17 cellular contexts compared by ENCODE assay signal in the genomic region with DNA sequence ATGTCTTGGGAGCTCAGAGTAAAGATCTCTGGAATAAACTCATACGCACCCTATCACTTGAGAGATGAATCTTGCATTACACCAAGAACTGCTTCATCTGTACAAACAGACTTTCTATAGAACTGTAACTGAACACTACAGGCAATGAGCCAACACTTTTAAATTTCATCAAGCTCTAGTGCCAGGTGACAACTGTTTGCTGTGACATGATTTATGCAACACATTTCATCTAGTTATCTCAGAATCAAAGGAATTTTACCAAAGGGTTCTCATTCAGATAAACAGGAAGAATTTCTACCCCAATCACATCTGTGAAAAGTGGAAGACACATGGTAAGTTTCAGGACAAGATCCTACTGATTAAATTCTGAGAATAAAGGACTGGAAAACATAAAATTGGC.
DNase-seq lines count a peak whose midpoint lies in the region; ATAC-seq and TF ChIP-seq lines count a peak whose summit lies in the region.
"Had no signal": no experiment of that assay in that cellular context is flagged by ENCODE, and none has a peak within 500 bp of the region (broad histone marks: within the 10 kb centered on the region; RNA-seq: fewer than 3 reads in every experiment).

No MANE protein-coding gene starts in this region.

- H3K27me3 ChIP-seq in smooth muscle cell (ENCODE audit: low read depth), result no peaks in the 10 kb centered on the region
- H3K27me3 ChIP-seq: transverse colon had no signal

- no peak overlapping the region for H3K27ac ChIP-seq in smooth muscle cell (ENCODE audit: low read depth)
- H3K27ac ChIP-seq: transverse colon had no signal

- peaks cover 13% of the 10 kb centered on the region for H3K79me2 ChIP-seq in smooth muscle cell (ENCODE audit: low read depth)

- 96% methylated on average over 1 of the region's 1 CpG for WGBS in smooth muscle cell (ENCODE audit: low lambda C conversion rate)

- no peak overlapping the region for H3K4me3 ChIP-seq in HFF-Myc (replicated peaks; ENCODE audit: low read depth, low read length)
- no peak overlapping the region for H3K4me3 ChIP-seq in smooth muscle cell
- H3K4me3 ChIP-seq: transverse colon had no signal

- no peak overlapping the region for H3K4me2 ChIP-seq in smooth muscle cell

- no peaks in the 10 kb centered on the region for H3K9me3 Mint-ChIP-seq in mesothelial cell of epicardium
- H3K9me3 Mint-ChIP-seq: H9; stimulated activated memory B cell treated with anti-CD40 and anti-IgM and Interleukin-4, amounts not matched to agents 10 μg/mL and 1 μg/mL and 100 μg/mL, for 72 hours had no signal

- H3K4me3 Mint-ChIP-seq in mesothelial cell of epicardium, result peak overlapping the region; percentile 18
- H3K4me3 Mint-ChIP-seq: H9; stimulated activated memory B cell treated with anti-CD40 and anti-IgM and Interleukin-4, amounts not matched to agents 10 μg/mL and 1 μg/mL and 100 μg/mL, for 72 hours had no signal

- ATAC-seq in HG03460 (IDR thresholded peaks at IDR 0.05; ENCODE audit: unreplicated experiment), result no peak
- ATAC-seq in HG03571 (IDR thresholded peaks at IDR 0.05; ENCODE audit: unreplicated experiment), result no peak
- ATAC-seq: stimulated activated memory B cell treated with anti-CD40 and anti-IgM and Interleukin-4, amounts not matched to agents 10 μg/mL and 1 μg/mL and 100 μg/mL, for 72 hours had no signal

- H3F3A ChIP-seq in smooth muscle cell (ENCODE audit: low read depth), result no peaks in the 10 kb centered on the region

- H3K4me1 ChIP-seq in smooth muscle cell (ENCODE audit: low read depth), result no peaks in the 10 kb centered on the region

- no peak overlapping the region for H3K9ac ChIP-seq in smooth muscle cell (ENCODE audit: low read depth)

- no peaks in the 10 kb centered on the region for H3K27me3 Mint-ChIP-seq in mesothelial cell of epicardium (ENCODE audit: low read depth)
- H3K27me3 Mint-ChIP-seq: stimulated activated memory B cell treated with anti-CD40 and anti-IgM and Interleukin-4, amounts not matched to agents 10 μg/mL and 1 μg/mL and 100 μg/mL, for 72 hours had no signal

- no peaks in the 10 kb centered on the region for H3K36me3 ChIP-seq in smooth muscle cell (ENCODE audit: low read depth)
- H3K36me3 ChIP-seq: transverse colon had no signal

- peaks cover 38% of the 10 kb centered on the region for H3K4me1 Mint-ChIP-seq in mesothelial cell of epicardium

- H3K9me3 ChIP-seq in smooth muscle cell (replicated peaks; ENCODE audit: low read depth), result no peaks in the 10 kb centered on the region
- H3K9me3 ChIP-seq: transverse colon had no signal

- no peaks in the 10 kb centered on the region for H4K20me1 ChIP-seq in smooth muscle cell (ENCODE audit: low read depth)

- TF ChIP-seq CTCF in HFF-Myc (IDR thresholded peaks at IDR 0.05; ENCODE audit: low read depth, low read length, missing control alignments) (no peak), mesothelial cell of epicardium (IDR thresholded peaks at IDR 0.05; ENCODE audit: unreplicated experiment) (no peak), smooth muscle cell (IDR thresholded peaks at IDR 0.05; ENCODE audit: borderline replicate concordance, insufficient read depth, poor library complexity, severe bottlenecking) (no peak)

- peaks cover 12% of the 10 kb centered on the region for H3K36me3 Mint-ChIP-seq in mesothelial cell of epicardium
- H3K36me3 Mint-ChIP-seq: stimulated activated memory B cell treated with anti-CD40 and anti-IgM and Interleukin-4, amounts not matched to agents 10 μg/mL and 1 μg/mL and 100 μg/mL, for 72 hours had no signal

- H3K27ac Mint-ChIP-seq in mesothelial cell of epicardium, result peak overlapping the region; percentile 73
- H3K27ac Mint-ChIP-seq: H9; stimulated activated memory B cell treated with anti-CD40 and anti-IgM and Interleukin-4, amounts not matched to agents 10 μg/mL and 1 μg/mL and 100 μg/mL, for 72 hours had no signal

- H2AFZ ChIP-seq in smooth muscle cell (ENCODE audit: low read depth), result no peak overlapping the region

- DNase-seq in HFF-Myc (ENCODE audit: extremely low read depth, low read depth) (peak; percentile 36), NCI-H146 (lab: John Stamatoyannopoulos, UW) (peak; percentile 76), NCI-H774 (lab: John Stamatoyannopoulos, UW) (peak; percentile 21), mesothelial cell of epicardium (ENCODE audit: low spot score in 2 of 2, unreplicated experiment in 2 of 2) (no peak), smooth muscle cell (lab: John Stamatoyannopoulos, UW; ENCODE audit: unreplicated experiment) (no peak)
- DNase-seq: activated CD4-positive, alpha-beta T cell treated with anti-CD3 and anti-CD28 coated beads for 4 hours; activated naive CD4-positive, alpha-beta T cell; foreskin melanocyte; H9; MM.1S; posterior cingulate gyrus; Right ventricle myocardium superior; T1000; transverse colon had no signal

Comparison
In these comparisons a context has a peak if more than half of its experiments do, and no peak if none do; other contexts are left out.
1. DNase-seq: peak in HFF-Myc (single experiment), NCI-H146 (single experiment) and NCI-H774 (single experiment); none in mesothelial cell of epicardium (0 of 2) and smooth muscle cell (single experiment).